Comparison of ENCODE assay signal across 10 cellular contexts in the genomic region with DNA sequence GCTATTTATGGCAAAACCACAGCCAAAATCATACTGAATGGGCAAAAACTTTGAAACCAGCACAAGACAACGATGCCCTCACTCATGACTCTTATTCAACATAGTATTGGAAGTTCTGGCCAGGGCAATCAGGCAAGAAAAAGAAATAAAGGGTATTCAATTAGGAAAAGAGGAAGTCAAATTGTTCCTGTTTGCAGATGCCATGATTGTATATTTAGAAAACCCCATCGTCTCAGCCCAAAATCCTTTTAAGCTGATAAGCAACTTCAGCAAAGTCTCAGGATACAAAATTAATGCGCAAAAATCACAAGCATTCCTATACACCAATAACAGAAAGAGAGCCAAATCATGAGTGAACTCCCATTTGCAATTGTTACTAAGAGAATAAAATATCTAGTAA. TPM values are rescaled to one million over a fixed set of nuclear protein-coding genes. Genes with fewer than 3 reads are reported as not detected.
"Had no signal": no experiment of that assay in that cellular context is flagged by ENCODE, and none has a peak within 500 bp of the region (broad histone marks: within the 10 kb centered on the region; RNA-seq: fewer than 3 reads in every experiment).

No MANE protein-coding gene starts in this region.

RNA-seq across cellular contexts. Expression of a gene that starts 10.4 kb away (rescaled TPM):
- total RNA-seq: stomach, subcutaneous adipose tissue, temporal lobe, testis, thoracic aorta, thyroid gland, vagina had no signal
- polyA plus RNA-seq: stomach had no signal

RNA-seq across cellular contexts. Expression of a gene that starts 38.6 kb away (rescaled TPM):
- total RNA-seq: temporal lobe, thoracic aorta, thyroid gland, upper lobe of right lung, ureter, urinary bladder, vagina had no signal
